In genomic region chr22:39502109-39502788, GRCh38 we compare ENCODE assay signal across 8 cellular contexts. TPM values are rescaled to one million over a fixed set of nuclear protein-coding genes. Genes with fewer than 3 reads are reported as not detected.
A peak's percentile ranks its signal among the peaks of the same experiment; 100 is the strongest.
DNase-seq lines count a peak whose midpoint lies in the region; ATAC-seq and TF ChIP-seq lines count a peak whose summit lies in the region.

Gene MIEF1, plus strand, starts transcription at chr22:39502290. Its CDS starts 9,005 bp downstream, at chr22:39511295.

- ATAC-seq in GM19324 (IDR thresholded peaks at IDR 0.05; ENCODE audit: low FRiP score, unreplicated experiment), result peak; percentile 82
- ATAC-seq in HG03460 (IDR thresholded peaks at IDR 0.05; ENCODE audit: unreplicated experiment), result peak; percentile 94

- TF ChIP-seq RAD21 in liver (IDR thresholded peaks at IDR 0.05), result peak in 1 of 2 donors; percentile 18

- H3K27me3 ChIP-seq in BLaER1 (no peaks in the 10 kb centered on the region), liver (ENCODE audit: control insufficient read depth in 4 of 4, insufficient read depth in 4 of 4, low read length in 3 of 4) (no peaks in the 10 kb centered on the region)

- no peak for TF ChIP-seq CTCF in liver (IDR thresholded peaks at IDR 0.05; ENCODE audit: low read depth, low read length, missing input control)

- no peaks in the 10 kb centered on the region for H3K9me3 ChIP-seq in BLaER1
- H3K9me3 ChIP-seq in liver (ENCODE audit: control insufficient read depth in 4 of 4, low read length in 3 of 4), result no peaks in the 10 kb centered on the region

- H3K27ac ChIP-seq in BLaER1 (peak within 1 kb of the TSS; percentile 84), liver (ENCODE audit: low read depth in 1 of 2, low read length in 2 of 2) (peak within 1 kb of the TSS; percentile 81 to 89)

- peak within 1 kb of the TSS; percentile 92 for H3K9ac ChIP-seq in BLaER1
- peak within 1 kb of the TSS; percentile 74 to 89 for H3K9ac ChIP-seq in liver (ENCODE audit: low read depth in 1 of 2, low read length in 2 of 2)

- H4K20me1 ChIP-seq in BLaER1, result peaks cover 44% of the 10 kb centered on the region

- H3K4me2 ChIP-seq in BLaER1, result peak within 1 kb of the TSS; percentile 99

- peak within 1 kb of the TSS; percentile 86 for H3K4me3 ChIP-seq in BLaER1
- H3K4me3 ChIP-seq in liver (ENCODE audit: low read depth in 1 of 3, low read length in 3 of 3), result peak within 1 kb of the TSS; percentile 86 to 88 (median 87)

- DNase-seq in NCI-H748 treated with DMSO at 0.1 percent for 48 hours (lab: John Stamatoyannopoulos, UW) (peak; percentile 67), dermis microvascular lymphatic vessel endothelial cell (ENCODE audit: low read depth in 2 of 2) (peak; percentile 82 to 94)
- peak; percentile 85 to 87 for DNase-seq in activated CD4-positive, alpha-beta T cell treated with anti-CD3 and anti-CD28 coated beads, Interleukin-2, amount 50 U/mL, for 4 hours
- peak; percentile 94 for DNase-seq in stimulated activated CD4-positive, alpha-beta T cell treated with anti-CD3 and anti-CD28 coated beads, Interleukin-4, amount 100 ng/mL, for 24 hours

- peaks cover 37% of the 10 kb centered on the region for H3K36me3 ChIP-seq in BLaER1
- peaks cover 7 to 24% (median 21%) of the 10 kb centered on the region in 4 donors for H3K36me3 ChIP-seq in liver (ENCODE audit: control insufficient read depth in 4 of 4, insufficient read depth in 3 of 4, low read depth in 1 of 4, low read length in 3 of 4)

- WGBS in liver, result under 1% methylated on average over 58 of the region's 58 CpGs

- peaks cover 35% of the 10 kb centered on the region for H3K4me1 ChIP-seq in BLaER1
- peaks cover 11 to 26% (median 23%) of the 10 kb centered on the region in 4 donors for H3K4me1 ChIP-seq in liver (ENCODE audit: control insufficient read depth in 4 of 4, insufficient read depth in 4 of 4, low read length in 3 of 4)

TF ChIP-seq in liver, 16 proteins besides CTCF, POLR2A, EP300 and RAD21:
- TF ChIP-seq TAF1 (conservative IDR thresholded peaks at IDR 0.05) (peak; percentile 40), JUND (IDR thresholded peaks at IDR 0.05) (peak in 1 of 2 donors; percentile 64), EGR1 (IDR thresholded peaks at IDR 0.05; ENCODE audit: low read depth in 2 of 2) (peak; percentile 16 to 62), RXRA (IDR thresholded peaks at IDR 0.05) (peak; percentile 54 to 72), HNF4G (IDR thresholded peaks at IDR 0.05) (no peak), FOXA1 (IDR thresholded peaks at IDR 0.05) (no peak), ZBTB33 (IDR thresholded peaks at IDR 0.05) (peak; percentile 11), ATF3 (IDR thresholded peaks at IDR 0.05) (no peak), MAX (IDR thresholded peaks at IDR 0.05) (peak; percentile 94), HNF4A (conservative IDR thresholded peaks at IDR 0.05) (peak in 1 of 2 donors; percentile 40), SP1 (IDR thresholded peaks at IDR 0.05) (peak; percentile 53), YY1 (IDR thresholded peaks at IDR 0.05) (peak; percentile 96), GABPA (IDR thresholded peaks at IDR 0.05 in 1 of 2, conservative IDR thresholded peaks at IDR 0.05 in 1 of 2) (peak; percentile 83 to 96), REST (IDR thresholded peaks at IDR 0.05) (peak; percentile 37), NR2F2 (IDR thresholded peaks at IDR 0.05) (peak; percentile 89), FOXA2 (IDR thresholded peaks at IDR 0.05) (no peak)

RNA-seq across cellular contexts. Expression of gene MIEF1, which starts in this region (rescaled TPM):
- total RNA-seq in dermis microvascular lymphatic vessel endothelial cell, result 11.8 and 16.4 TPM in 2 replicates
- 10 to 100 TPM; 19.7 to 31.1 TPM for total RNA-seq in liver
- 10 to 100 TPM; 12.9 to 21.8 TPM for polyA plus RNA-seq in liver

Comparison
In these comparisons a context has a peak if more than half of its experiments do, and no peak if none do; other contexts are left out.
1. Peak in every context shown above with its lines: DNase-seq, ATAC-seq, H3K4me3 ChIP-seq and H3K27ac ChIP-seq.